Comparison of ENCODE assay signal across 24 cellular contexts in the genomic region with DNA sequence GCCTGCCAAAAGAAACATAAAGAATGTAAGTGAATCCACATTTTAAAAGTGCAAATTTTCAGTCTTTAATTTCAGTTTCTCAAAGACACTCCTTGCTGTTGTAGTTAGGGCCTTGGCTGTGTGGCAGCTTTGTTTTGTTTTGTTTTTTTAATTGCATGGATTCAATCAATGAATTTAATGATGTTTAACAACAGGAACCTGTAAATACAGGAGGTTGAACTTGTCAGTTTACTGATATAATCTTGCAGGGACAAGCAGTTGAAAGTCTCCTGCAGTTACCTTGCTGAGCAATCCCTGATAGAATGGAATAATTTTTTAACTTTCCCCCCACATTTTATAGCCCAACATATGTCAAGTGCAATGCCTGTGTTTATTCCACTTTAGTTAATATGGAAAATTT.
"Had no signal": no experiment of that assay in that cellular context is flagged by ENCODE, and none has a peak within 500 bp of the region (broad histone marks: within the 10 kb centered on the region; RNA-seq: fewer than 3 reads in every experiment).

No MANE protein-coding gene starts in this region.

- DNase-seq: nephron progenitor cell; nucleus accumbens; pancreas; psoas muscle; right cardiac atrium; right lobe of liver; sigmoid colon; small intestine; stimulated activated CD4-positive, alpha-beta T cell treated with anti-CD3 and anti-CD28 coated beads, Interleukin-15, amount 100 ng/mL, for 24 hours; stimulated activated CD4-positive, alpha-beta T cell treated with anti-CD3 and anti-CD28 coated beads, Interleukin-2, amount 100 ng/mL, for 24 hours; stimulated activated CD4-positive, alpha-beta T cell treated with anti-CD3 and anti-CD28 coated beads, Interleukin-2, amount 100 ng/mL, for 48 hours; stimulated activated CD4-positive, alpha-beta T cell treated with anti-CD3 and anti-CD28 coated beads, Interleukin-4, amount 100 ng/mL, for 24 hours; stimulated activated naive B cell treated with anti-CD40 and anti-IgM and Interleukin-4, amounts not matched to agents 10 μg/mL and 1 μg/mL and 100 μg/mL, for 72 hours; stimulated activated naive CD4-positive, alpha-beta T cell treated with Interleukin-2 at 50 U/mL for 16 hours; stomach; thyroid gland; trophoblast cell; upper lobe of left lung had no signal

- H3K27ac ChIP-seq: neutrophil, pancreas, psoas muscle, right lobe of liver, sigmoid colon, stomach, thoracic aorta, thyroid gland, tibial nerve, upper lobe of left lung, vagina had no signal

- H3K9me3 ChIP-seq: neutrophil, pancreas, psoas muscle, right lobe of liver, sigmoid colon, stomach, thoracic aorta, thyroid gland, tibial nerve, upper lobe of left lung, vagina had no signal

- ATAC-seq: natural killer cell treated with Interleukin-12 subunit alpha and Interleukin-12 subunit beta and Interleukin-15 and Interleukin-18, amount 100 ng/mL, for 72 hours; pancreas; psoas muscle; right cardiac atrium; right lobe of liver; stimulated activated effector memory CD8-positive, alpha-beta T cell treated with anti-CD3 and anti-CD28 coated beads, Interleukin-12 subunit alpha, Interleukin-12 subunit beta, amount 100 ng/mL, for 72 hours; stimulated activated naive B cell treated with anti-CD40 and anti-IgM and Interleukin-4, amounts not matched to agents 10 μg/mL and 1 μg/mL and 100 μg/mL, for 72 hours had no signal

- H3K4me1 ChIP-seq: pancreas, psoas muscle, right lobe of liver, sigmoid colon, stomach, thyroid gland, tibial nerve, upper lobe of left lung, vagina had no signal

- H3K27me3 ChIP-seq: neutrophil, pancreas, right lobe of liver, sigmoid colon, stomach, thyroid gland, tibial nerve, upper lobe of left lung, vagina had no signal

- H3K36me3 ChIP-seq: neutrophil, pancreas, right lobe of liver, sigmoid colon, stomach, thoracic aorta, thyroid gland, tibial nerve, upper lobe of left lung, vagina had no signal

- H3K4me3 ChIP-seq: pancreas, psoas muscle, right lobe of liver, sigmoid colon, stomach, thoracic aorta, thyroid gland, tibial nerve, upper lobe of left lung, vagina had no signal
